Comparison of ENCODE assay signal across 24 cellular contexts in the genomic region with DNA sequence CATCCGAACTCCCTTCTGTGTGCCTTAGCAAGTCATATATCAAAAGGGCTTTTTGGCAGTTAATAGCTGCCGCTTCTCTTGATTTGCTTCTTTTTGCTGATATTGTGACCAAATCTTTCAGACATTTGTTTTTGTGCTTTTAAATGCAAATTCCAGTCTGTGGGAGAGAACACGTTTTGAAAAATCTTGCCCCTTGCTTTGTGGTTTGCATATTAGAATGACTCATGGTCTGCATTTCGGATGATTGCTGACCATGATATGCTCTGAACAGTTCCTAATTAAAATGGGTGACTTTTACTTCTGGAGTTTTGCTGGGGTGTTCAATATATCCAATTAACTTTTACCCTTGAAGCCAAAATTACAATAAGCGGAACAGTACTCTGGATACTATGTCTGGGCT. TPM values are rescaled to one million over a fixed set of nuclear protein-coding genes. Genes with fewer than 3 reads are reported as not detected.
DNase-seq lines count a peak whose midpoint lies in the region; ATAC-seq, FAIRE-seq and TF ChIP-seq lines count a peak whose summit lies in the region.
"Had no signal": no experiment of that assay in that cellular context is flagged by ENCODE, and none has a peak within 500 bp of the region (broad histone marks: within the 10 kb centered on the region; RNA-seq: fewer than 3 reads in every experiment).

No MANE protein-coding gene starts in this region.

- no peaks in the 10 kb centered on the region for H3K4me1 ChIP-seq in H1 (replicated peaks in 1 of 4; ENCODE audit: control insufficient read depth in 3 of 4, insufficient read depth in 4 of 4, low read length in 3 of 4)
- H3K4me1 ChIP-seq: breast epithelium, left lung, SJCRH30, thyroid gland had no signal

- no peaks in the 10 kb centered on the region for H3K36me3 ChIP-seq in H1 (ENCODE audit: control insufficient read depth in 2 of 4, insufficient read depth in 4 of 4, low read length in 3 of 4)
- H3K36me3 ChIP-seq: breast epithelium, left lung, SJCRH30, thyroid gland had no signal

- no peak for FAIRE-seq in H1 (lab: Jason Lieb, UNC)
- FAIRE-seq: H54 had no signal

- no peak overlapping the region for H3K23ac ChIP-seq in H1 (ENCODE audit: insufficient read length)

- no peak overlapping the region for H3K14ac ChIP-seq in H1 (ENCODE audit: insufficient read length)

- no peak overlapping the region for H3K4me3 Mint-ChIP-seq in osteocyte (ENCODE audit: unreplicated experiment)
- H3K4me3 Mint-ChIP-seq in activated T-cell treated with anti-CD3 and anti-CD28 coated beads, Interleukin-2, amount 50 U/mL, for 72 hours: no peak overlapping the region
- H3K4me3 Mint-ChIP-seq: activated B cell treated with CpG ODN at 0.5 μM for 24 hours; activated CD8-positive, alpha-beta T cell treated with anti-CD3 and anti-CD28 coated beads, Interleukin-2, amount 10 ng/mL, durations not matched to agents 7 days and 5 days had no signal

- H2BK5ac ChIP-seq in H1 (ENCODE audit: low read depth, low read length): no peak overlapping the region

- no peak overlapping the region for H3K4ac ChIP-seq in H1 (replicated peaks; ENCODE audit: insufficient read length, low read depth, low read length)

- H3K27ac Mint-ChIP-seq in osteocyte (ENCODE audit: unreplicated experiment): peak overlapping the region; percentile 76
- no peak overlapping the region for H3K27ac Mint-ChIP-seq in activated T-cell treated with anti-CD3 and anti-CD28 coated beads, Interleukin-2, amount 50 U/mL, for 72 hours
- H3K27ac Mint-ChIP-seq: activated B cell treated with CpG ODN at 0.5 μM for 24 hours; activated CD8-positive, alpha-beta T cell treated with anti-CD3 and anti-CD28 coated beads, Interleukin-2, amount 10 ng/mL, durations not matched to agents 7 days and 5 days; activated naive CD4-positive, alpha-beta T cell treated with anti-CD3 and anti-CD28 coated beads, Interleukin-2, amount 50 U/mL, for 72 hours had no signal

- no peaks in the 10 kb centered on the region for H3K23me2 ChIP-seq in H1 (ENCODE audit: low read depth, low read length)

- peaks cover 5 to 7% of the 10 kb centered on the region in 2 experiments; a peak in 3 of 4 replicates for H3K9me3 ChIP-seq in H1 (ENCODE audit: insufficient read depth in 2 of 2, low read depth in 1 of 2, low read length in 1 of 2)
- H3K9me3 ChIP-seq: SJCRH30, thyroid gland had no signal

- peaks cover 42% of the 10 kb centered on the region for H3K4me1 Mint-ChIP-seq in osteocyte (ENCODE audit: unreplicated experiment)
- H3K4me1 Mint-ChIP-seq in activated T-cell treated with anti-CD3 and anti-CD28 coated beads, Interleukin-2, amount 50 U/mL, for 72 hours (ENCODE audit: low read depth): no peaks in the 10 kb centered on the region
- H3K4me1 Mint-ChIP-seq: activated B cell treated with CpG ODN at 0.5 μM for 24 hours had no signal

- POLR2A ChIA-PET in H1 (lab: Charles Lee; ENCODE audit: partially characterized antibody): no interaction called here

- H3K9me3 Mint-ChIP-seq in osteocyte (ENCODE audit: unreplicated experiment): no peaks in the 10 kb centered on the region
- peaks cover 0 to 2% of the 10 kb centered on the region in 2 donors for H3K9me3 Mint-ChIP-seq in activated T-cell treated with anti-CD3 and anti-CD28 coated beads, Interleukin-2, amount 50 U/mL, for 72 hours

- H4K20me1 ChIP-seq in H1 (replicated peaks in 1 of 2; ENCODE audit: control insufficient read depth in 1 of 2, insufficient read depth in 2 of 2, low read length in 2 of 2): no peaks in the 10 kb centered on the region

- H3K79me1 ChIP-seq in H1 (ENCODE audit: low read depth, low read length): no peaks in the 10 kb centered on the region

- no peaks in the 10 kb centered on the region for H3K36me3 Mint-ChIP-seq in osteocyte (ENCODE audit: unreplicated experiment)
- H3K36me3 Mint-ChIP-seq in activated T-cell treated with anti-CD3 and anti-CD28 coated beads, Interleukin-2, amount 50 U/mL, for 72 hours (ENCODE audit: insufficient read depth in 2 of 2): no peaks in the 10 kb centered on the region
- H3K36me3 Mint-ChIP-seq: activated naive CD4-positive, alpha-beta T cell treated with anti-CD3 and anti-CD28 coated beads, Interleukin-2, amount 50 U/mL, for 72 hours had no signal

- no peak overlapping the region for H3K4me2 ChIP-seq in H1 (ENCODE audit: insufficient read depth in 1 of 2, low read depth in 2 of 2, low read length in 2 of 2)
- H3K4me2 ChIP-seq: PC-9 had no signal

- no peak for ATAC-seq in activated T-cell treated with anti-CD3 and anti-CD28 coated beads, Interleukin-2, amount 50 U/mL, for 72 hours (replicated peaks in 1 of 2)
- ATAC-seq: activated CD8-positive, alpha-beta T cell treated with anti-CD3 and anti-CD28 coated beads, Interleukin-2, amount 10 ng/mL, durations not matched to agents 7 days and 5 days; activated naive CD4-positive, alpha-beta T cell treated with anti-CD3 and anti-CD28 coated beads, Interleukin-2, amount 50 U/mL, for 72 hours; left lung had no signal

- H4K91ac ChIP-seq in H1 (replicated peaks; ENCODE audit: insufficient read length, low read length): no peak overlapping the region

- H3K79me2 ChIP-seq in H1 (ENCODE audit: control insufficient read depth in 1 of 2, insufficient read depth in 2 of 2, low read length in 2 of 2): no peaks in the 10 kb centered on the region

- no peaks in the 10 kb centered on the region for H3K27me3 ChIP-seq in H1 (replicated peaks in 1 of 4; ENCODE audit: control insufficient read depth in 3 of 4, extremely low read depth in 1 of 4, insufficient read depth in 3 of 4, low read length in 3 of 4)
- H3K27me3 ChIP-seq: breast epithelium, dorsolateral prefrontal cortex, left lung, SJCRH30, thyroid gland had no signal

- H3K56ac ChIP-seq in H1 (replicated peaks; ENCODE audit: insufficient read length, low read depth, low read length): no peak overlapping the region

- TF ChIP-seq POLR2A in H1 (IDR thresholded peaks at IDR 0.05; ENCODE audit: control extremely low read depth in 1 of 2, low read depth in 2 of 2, low read length in 2 of 2): no peak

- no peak for TF ChIP-seq RAD21 in H1 (IDR thresholded peaks at IDR 0.05 in 1 of 2, conservative IDR thresholded peaks at IDR 0.05 in 1 of 2; ENCODE audit: low read depth in 2 of 2, low read length in 2 of 2)

- no peak overlapping the region for H3K9ac ChIP-seq in H1 (replicated peaks in 1 of 4; ENCODE audit: extremely low read depth in 1 of 4, low read depth in 3 of 4, low read length in 3 of 4)

- no peak overlapping the region for H2BK12ac ChIP-seq in H1 (ENCODE audit: low read depth, low read length)

- H2AFZ ChIP-seq in H1 (ENCODE audit: low read length): 0 out of 2 replicates have a peak overlapping the region, but pooled peaks have one; percentile 24
- H2AFZ ChIP-seq: PC-9 had no signal

- H3K27me3 Mint-ChIP-seq in osteocyte (ENCODE audit: unreplicated experiment): no peaks in the 10 kb centered on the region
- no peaks in the 10 kb centered on the region for H3K27me3 Mint-ChIP-seq in activated T-cell treated with anti-CD3 and anti-CD28 coated beads, Interleukin-2, amount 50 U/mL, for 72 hours (ENCODE audit: low read depth)
- H3K27me3 Mint-ChIP-seq: activated B cell treated with CpG ODN at 0.5 μM for 24 hours had no signal

- CTCF ChIA-PET in H1 (lab: Charles Lee; ENCODE audit: partially characterized antibody): no interaction called here

- H3K18ac ChIP-seq in H1 (ENCODE audit: extremely low read depth, low read length): no peak overlapping the region

- H2AK5ac ChIP-seq in H1 (ENCODE audit: low read depth, low read length): no peak overlapping the region

- no peak overlapping the region for H4K5ac ChIP-seq in H1 (ENCODE audit: insufficient read length, low read depth, low read length)

- no peak for TF ChIP-seq EP300 in H1 (IDR thresholded peaks at IDR 0.05; ENCODE audit: borderline replicate concordance in 1 of 2, low read depth in 2 of 2, low read length in 2 of 2)

- no peak overlapping the region for H2BK15ac ChIP-seq in H1 (ENCODE audit: low read length)

- WGBS in H1 (ENCODE audit: extremely low coverage in 1 of 2, insufficient coverage in 1 of 2, insufficient read length in 1 of 2, insufficient replicate concordance in 2 of 2, low coverage in 1 of 2, low lambda C conversion rate in 2 of 2, missing lambda C conversion rate in 1 of 2), 2 experiments: 88% methylated on average over 5 of the region's 5 CpGs; no CpG with 5 or more reads in 1 of the 2 experiments

- H3K4me3 ChIP-seq in H1 (ENCODE audit: extremely low read depth in 1 of 4, insufficient read depth in 2 of 4, low read depth in 3 of 4, low read length in 4 of 4): no peak overlapping the region
- H3K4me3 ChIP-seq: breast epithelium, dorsolateral prefrontal cortex, left lung, PC-9, SJCRH30, thyroid gland had no signal

- H2BK120ac ChIP-seq in H1 (replicated peaks; ENCODE audit: low read depth, low read length): no peak overlapping the region

- H4K8ac ChIP-seq in H1 (ENCODE audit: extremely low read depth, insufficient read depth, low read length): no peak overlapping the region

- DNase-seq in EH (ENCODE audit: low read depth): peak; percentile 88
- peak; percentile 86 for DNase-seq in RPMI7951 (ENCODE audit: low read depth)
- DNase-seq in H1 (ENCODE audit: low read depth in 1 of 2, low spot score in 2 of 2): no peak
- no peak for DNase-seq in osteocyte (ENCODE audit: extremely low spot score, unreplicated experiment)
- no peak for DNase-seq in GOT3 (lab: John Stamatoyannopoulos, UW)
- no peak for DNase-seq in activated T-cell treated with anti-CD3 and anti-CD28 coated beads, Interleukin-2, amount 50 U/mL, for 72 hours
- DNase-seq in NCI-H2081 (lab: John Stamatoyannopoulos, UW): no peak
- DNase-seq in stimulated activated CD4-positive, alpha-beta T cell treated with anti-CD3 and anti-CD28 coated beads, Interleukin-12 subunit alpha, Interleukin-12 subunit beta, amount 100 ng/mL, for 4 hours: no peak
- DNase-seq: activated B cell treated with CpG ODN at 0.5 μM for 24 hours; activated CD8-positive, alpha-beta T cell treated with anti-CD3 and anti-CD28 coated beads, Interleukin-2, amount 10 ng/mL, durations not matched to agents 7 days and 5 days; activated T-cell treated with anti-CD3 and anti-CD28 coated beads, Interleukin-2, amount 50 U/mL, for 48 hours; dorsolateral prefrontal cortex; left lung; NCI-H1694; NCI-H226; PC-9; SJCRH30; thyroid gland had no signal

- TF ChIP-seq CTCF in H1 (IDR thresholded peaks at IDR 0.05; ENCODE audit: control extremely low read depth in 1 of 3, insufficient read depth in 1 of 3, low read depth in 1 of 3, low read length in 3 of 3) (no peak), osteocyte (IDR thresholded peaks at IDR 0.05) (no peak)

- H2BK20ac ChIP-seq in H1 (ENCODE audit: low read length): no peak overlapping the region

- no peak overlapping the region for H3K27ac ChIP-seq in H1 (ENCODE audit: low read depth, low read length)
- H3K27ac ChIP-seq: breast epithelium, dorsolateral prefrontal cortex, epithelial cell of prostate, HL-60, left lung, PC-9, SJCRH30, thyroid gland had no signal

RNA-seq across cellular contexts. Expression of gene ST6GAL2, which starts 58.3 kb away (rescaled TPM):
- 28.6 and 34.7 TPM in 2 replicates for total RNA-seq in RPMI7951 (2014; rRNA removed; shearing (Covaris generic))
- 16.2 and 17.5 TPM in 2 replicates for total RNA-seq in H1 (2021; fragmentation: NEBNext Ultra II Directional; extraction: Animal tissue kit (Norgen Biotek cat#: 25700))
- 2.7 and 4.5 TPM in 2 replicates for polyA plus RNA-seq in H1 (2011; rRNA removed)
- 3.1 TPM for polyA plus RNA-seq in H1 (2011; cell fraction: cytosol; rRNA removed)
- polyA plus RNA-seq in H1 (2011; cell fraction: nucleus; rRNA removed): 6.3 TPM
- polyA plus RNA-seq in H1 (2012, experiment 1 of 2): 2.9 to 6.3 TPM (median 3.7 TPM) in 4 replicates
- 0.70 TPM for polyA plus RNA-seq in H1 (2012, experiment 2 of 2)
- polyA plus RNA-seq in H1 (2013, experiment 1 of 2): 11.5 TPM
- 12.6 TPM for polyA plus RNA-seq in H1 (2013, experiment 2 of 2)
- 6.8 and 9.6 TPM in 2 replicates for polyA minus RNA-seq in H1 (2011; rRNA and poly(A)+ RNA removed)
- 24.4 TPM for polyA minus RNA-seq in H1 (2011; cell fraction: cytosol; rRNA and poly(A)+ RNA removed)
- 10.9 TPM for polyA minus RNA-seq in H1 (2011; cell fraction: nucleus; rRNA and poly(A)+ RNA removed)
- 132 and 139 TPM in 2 replicates for total RNA-seq in osteocyte
- total RNA-seq in activated T-cell treated with anti-CD3 and anti-CD28 coated beads, Interleukin-2, amount 50 U/mL, for 72 hours: not detected
- total RNA-seq: activated B cell treated with CpG ODN at 0.5 μM for 24 hours; activated CD8-positive, alpha-beta T cell treated with anti-CD3 and anti-CD28 coated beads, Interleukin-2, amount 10 ng/mL, durations not matched to agents 7 days and 5 days; activated naive CD4-positive, alpha-beta T cell treated with anti-CD3 and anti-CD28 coated beads, Interleukin-2, amount 50 U/mL, for 72 hours; PC-9; T-helper 2 cell treated with Interferon-gamma antibody and Interleukin-4, amounts not matched to agents 100 ng/mL and 5 ng/mL, for 36 hours had no signal

Comparison
In these comparisons a context has a peak if more than half of its experiments do, and no peak if none do; other contexts are left out.
1. DNase-seq: peak in EH (single experiment) and RPMI7951 (single experiment); none in H1 (0 of 2), osteocyte (single experiment), GOT3 (single experiment), activated T-cell treated with anti-CD3 and anti-CD28 coated beads, Interleukin-2, amount 50 U/mL, for 72 hours (0 of 2), NCI-H2081 (0 of 2) and stimulated activated CD4-positive, alpha-beta T cell treated with anti-CD3 and anti-CD28 coated beads, Interleukin-12 subunit alpha, Interleukin-12 subunit beta, amount 100 ng/mL, for 4 hours (single experiment).
2. RNA of gene ST6GAL2, which starts 58.3 kb away (total RNA-seq): 132 to 139 TPM in osteocyte, 28.6 to 34.7 TPM in RPMI7951 and 16.2 to 17.5 TPM in H1; not detected in activated T-cell treated with anti-CD3 and anti-CD28 coated beads, Interleukin-2, amount 50 U/mL, for 72 hours; every median in the first group is over 10 times any median in the second.